In genomic region chr15:30649952-30650929, GRCh38 we compare ENCODE assay signal across 9 cellular contexts. TPM values are rescaled to one million over a fixed set of nuclear protein-coding genes. Genes with fewer than 3 reads are reported as not detected.
DNase-seq lines count a peak whose midpoint lies in the region; ATAC-seq lines count a peak whose summit lies in the region.
"Had no signal": no experiment of that assay in that cellular context is flagged by ENCODE, and none has a peak within 500 bp of the region (broad histone marks: within the 10 kb centered on the region; RNA-seq: fewer than 3 reads in every experiment).

No MANE protein-coding gene starts in this region.

- no peaks in the 10 kb centered on the region for H3K79me1 ChIP-seq in trophoblast cell (ENCODE audit: low read length)

- no peak overlapping the region for H3K4ac ChIP-seq in trophoblast cell (ENCODE audit: low read depth, low read length)

- no peak overlapping the region for H4K8ac ChIP-seq in trophoblast cell (ENCODE audit: low read depth, low read length)

- H2BK5ac ChIP-seq in trophoblast cell (ENCODE audit: low read depth, low read length, poor library complexity), result no peak overlapping the region

- no peak overlapping the region for H4K12ac ChIP-seq in trophoblast cell (ENCODE audit: low read depth, low read length)

- no peak overlapping the region for H3K18ac ChIP-seq in trophoblast cell (ENCODE audit: low read length)

- no CpG with 5 or more reads among the region's 5 CpGs for WGBS in trophoblast cell (ENCODE audit: extremely low coverage, insufficient coverage, insufficient read length)

- no peak overlapping the region for H3K14ac ChIP-seq in trophoblast cell (ENCODE audit: low read length)

- no peak overlapping the region for H3K23ac ChIP-seq in trophoblast cell (ENCODE audit: low read length)

- H3K9ac ChIP-seq in trophoblast cell (ENCODE audit: low read length), result no peak overlapping the region

- H3K4me1 ChIP-seq in trophoblast cell (ENCODE audit: control insufficient read depth in 1 of 2, insufficient read depth in 2 of 2, low read length in 2 of 2), result no peaks in the 10 kb centered on the region

- no peak overlapping the region for H2AK5ac ChIP-seq in trophoblast cell (ENCODE audit: low read length)

- no peak overlapping the region for H3K4me2 ChIP-seq in trophoblast cell (ENCODE audit: low read length)

- H3K4me3 ChIP-seq in trophoblast cell (ENCODE audit: low read depth, low read length), result no peak overlapping the region

- no peaks in the 10 kb centered on the region for H3K9me3 ChIP-seq in trophoblast cell (ENCODE audit: insufficient read depth, low read depth, low read length)

- peak; percentile 80 for DNase-seq in fibroblast of gingiva (ENCODE audit: low read depth)
- no peak for DNase-seq in stimulated activated CD4-positive, alpha-beta T cell treated with anti-CD3 and anti-CD28 coated beads, Interleukin-2, amount 100 ng/mL, for 48 hours
- DNase-seq in trophoblast cell, result no peak
- no peak for DNase-seq in NCI-H1048 (lab: John Stamatoyannopoulos, UW)
- no peak for DNase-seq in effector CD8-positive, alpha-beta T cell (lab: John Stamatoyannopoulos, UW)

- no peak overlapping the region for H2BK120ac ChIP-seq in trophoblast cell (ENCODE audit: insufficient read depth, low read length, poor library complexity)

- no peak overlapping the region for H2BK12ac ChIP-seq in trophoblast cell (ENCODE audit: low read length)

- H2AFZ ChIP-seq in trophoblast cell (ENCODE audit: insufficient read depth, low read length, poor library complexity), result no peak overlapping the region

- ATAC-seq in GM18499 (IDR thresholded peaks at IDR 0.05; ENCODE audit: insufficient read depth, unreplicated experiment) (peak; percentile 86), GM21576 (IDR thresholded peaks at IDR 0.05; ENCODE audit: unreplicated experiment) (peak; percentile 83), HG03565 (IDR thresholded peaks at IDR 0.05; ENCODE audit: unreplicated experiment) (peak; percentile 99)
- ATAC-seq: HCT116 had no signal

- H3K27me3 ChIP-seq in trophoblast cell (ENCODE audit: insufficient read depth, low read length), result no peaks in the 10 kb centered on the region

- no peaks in the 10 kb centered on the region for H3K79me2 ChIP-seq in trophoblast cell (ENCODE audit: control insufficient read depth, insufficient read depth, low read length, poor library complexity)

- H4K91ac ChIP-seq in trophoblast cell (ENCODE audit: low read depth, low read length), result no peak overlapping the region

- peaks cover 7 to 9% of the 10 kb centered on the region in 2 experiments for H3K36me3 ChIP-seq in trophoblast cell (ENCODE audit: control insufficient read depth in 1 of 2, insufficient read depth in 2 of 2, low read length in 2 of 2)

- no peak overlapping the region for H3K27ac ChIP-seq in trophoblast cell (ENCODE audit: low read depth, low read length)

RNA-seq across cellular contexts. Expression of gene GOLGA8H, which starts 46.4 kb away (rescaled TPM):
- polyA plus RNA-seq in trophoblast cell (2013), result 0.04 TPM in 1 of 2 replicates, not detected in the other
